In the genomic region with DNA sequence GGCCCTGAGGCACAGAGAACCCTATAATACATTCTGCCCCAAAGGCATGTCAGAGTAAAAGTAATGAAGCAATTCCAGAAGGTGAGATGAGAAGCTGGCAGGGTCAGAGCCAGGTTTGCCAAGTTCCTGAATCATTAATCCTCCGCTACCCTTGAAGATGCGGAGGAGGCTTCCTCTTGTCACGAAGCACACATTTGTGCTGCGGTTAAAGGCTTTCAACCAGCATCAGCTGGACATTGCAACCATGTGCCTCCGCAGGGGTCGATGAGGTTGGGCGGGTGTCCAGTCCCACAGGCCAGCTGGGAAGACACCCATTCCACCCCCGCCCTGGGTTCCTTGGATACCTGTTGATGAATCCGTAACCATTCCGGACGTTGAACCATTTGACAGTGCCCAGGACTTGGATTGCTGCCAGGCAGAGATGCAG, we compare ENCODE assay signal across 10 cellular contexts. TPM values are rescaled to one million over a fixed set of nuclear protein-coding genes. Genes with fewer than 3 reads are reported as not detected.
DNase-seq lines count a peak whose midpoint lies in the region; ATAC-seq, FAIRE-seq and TF ChIP-seq lines count a peak whose summit lies in the region.
"Had no signal": no experiment of that assay in that cellular context is flagged by ENCODE, and none has a peak within 500 bp of the region (broad histone marks: within the 10 kb centered on the region; RNA-seq: fewer than 3 reads in every experiment).

No MANE protein-coding gene starts in this region.

- H3K4me1 Mint-ChIP-seq in activated CD4-positive, alpha-beta T cell treated with anti-CD3 and anti-CD28 coated beads, Interleukin-2, amount 10 ng/mL, durations not matched to agents 24 days and 14 days = peaks cover 15% of the 10 kb centered on the region

- in situ Hi-C loops in gastrocnemius medialis (cut with MboI; ENCODE audit: low sequenced_read_pairs in 4 of 4) = no loop called here

- FAIRE-seq in H54 (lab: Jason Lieb, UNC) = no peak

- DNase-seq in activated CD4-positive, alpha-beta T cell treated with anti-CD3 and anti-CD28 coated beads, Interleukin-2, amount 10 ng/mL, durations not matched to agents 24 days and 14 days = no peak
- DNase-seq in activated CD4-positive, alpha-beta T cell treated with anti-CD3 and anti-CD28 coated beads for 1 hour = no peak
- no peak for DNase-seq in RWPE2 (ENCODE audit: low spot score)
- peak; percentile 66 for DNase-seq in glomerular visceral epithelial cell (ENCODE audit: extremely low spot score)
- DNase-seq in gastrocnemius medialis = peak; percentile 31 to 64
- DNase-seq in KG1 (lab: John Stamatoyannopoulos, UW) = no peak
- DNase-seq in H54 (ENCODE audit: insufficient read length, low spot score) = no peak

- no peak overlapping the region for H3K4me3 ChIP-seq in RWPE2 (ENCODE audit: severe bottlenecking)
- no peak overlapping the region for H3K4me3 ChIP-seq in gastrocnemius medialis

- H3K27ac Mint-ChIP-seq in activated CD4-positive, alpha-beta T cell treated with anti-CD3 and anti-CD28 coated beads, Interleukin-2, amount 10 ng/mL, durations not matched to agents 24 days and 14 days = peak overlapping the region; percentile 59

- H3K27me3 Mint-ChIP-seq in activated CD4-positive, alpha-beta T cell treated with anti-CD3 and anti-CD28 coated beads, Interleukin-2, amount 10 ng/mL, durations not matched to agents 24 days and 14 days = peaks cover 46% of the 10 kb centered on the region

- peaks cover 9% of the 10 kb centered on the region for H3K4me1 ChIP-seq in RWPE2 (ENCODE audit: insufficient read depth, poor library complexity, severe bottlenecking)
- peaks cover 47 to 57% of the 10 kb centered on the region in 2 donors for H3K4me1 ChIP-seq in gastrocnemius medialis

- ATAC-seq in RWPE2 (ENCODE audit: low read depth) (no peak), gastrocnemius medialis (peak in 1 of 2 donors; percentile 0), HG02610 (IDR thresholded peaks at IDR 0.05; ENCODE audit: unreplicated experiment) (no peak)

- no peak for TF ChIP-seq POLR2A in gastrocnemius medialis (IDR thresholded peaks at IDR 0.05)
- no peak for TF ChIP-seq POLR2A in H54 (IDR thresholded peaks at IDR 0.05; ENCODE audit: low read depth, low read length)

- H3K36me3 ChIP-seq in RWPE2 (ENCODE audit: low read depth) = no peaks in the 10 kb centered on the region
- no peaks in the 10 kb centered on the region for H3K36me3 ChIP-seq in gastrocnemius medialis
- H3K36me3 ChIP-seq: neutrophil had no signal

- H3K27ac ChIP-seq in RWPE2 (ENCODE audit: poor library complexity, severe bottlenecking) (peak overlapping the region; percentile 45), gastrocnemius medialis (peak overlapping the region; percentile 95 to 100 (median 98))
- H3K27ac ChIP-seq: neutrophil had no signal

- intact Hi-C loops in activated CD4-positive, alpha-beta T cell treated with anti-CD3 and anti-CD28 coated beads, Interleukin-2, amount 10 ng/mL, durations not matched to agents 24 days and 14 days (cut with micrococcal nuclease) = no loop called here
- intact Hi-C loops in gastrocnemius medialis (cut with DNase I; ENCODE audit: low total_unique reads) = no loop called here

- no peaks in the 10 kb centered on the region for H3K36me3 Mint-ChIP-seq in activated CD4-positive, alpha-beta T cell treated with anti-CD3 and anti-CD28 coated beads, Interleukin-2, amount 10 ng/mL, durations not matched to agents 24 days and 14 days (ENCODE audit: low read depth)

- no peaks in the 10 kb centered on the region for H3K9me3 Mint-ChIP-seq in activated CD4-positive, alpha-beta T cell treated with anti-CD3 and anti-CD28 coated beads, Interleukin-2, amount 10 ng/mL, durations not matched to agents 24 days and 14 days

- peak overlapping the region; percentile 30 for H3K4me3 Mint-ChIP-seq in activated CD4-positive, alpha-beta T cell treated with anti-CD3 and anti-CD28 coated beads, Interleukin-2, amount 10 ng/mL, durations not matched to agents 24 days and 14 days

- TF ChIP-seq CTCF in RWPE2 (IDR thresholded peaks at IDR 0.05; ENCODE audit: poor library complexity, severe bottlenecking) (no peak), gastrocnemius medialis (IDR thresholded peaks at IDR 0.05 in 4 of 5, conservative IDR thresholded peaks at IDR 0.05 in 1 of 5) (no peak)

- H3K27me3 ChIP-seq in RWPE2 (ENCODE audit: insufficient read depth, poor library complexity, severe bottlenecking) = no peaks in the 10 kb centered on the region
- H3K27me3 ChIP-seq in gastrocnemius medialis = no peaks in the 10 kb centered on the region

- H3K9me3 ChIP-seq in RWPE2 (ENCODE audit: severe bottlenecking) (no peaks in the 10 kb centered on the region), gastrocnemius medialis (no peaks in the 10 kb centered on the region)
- H3K9me3 ChIP-seq: neutrophil had no signal

RNA-seq across cellular contexts. Expression of a gene that starts 1.3 kb away (rescaled TPM):
- 0.21 and 0.33 TPM in 2 replicates for total RNA-seq in activated CD4-positive, alpha-beta T cell treated with anti-CD3 and anti-CD28 coated beads, Interleukin-2, amount 10 ng/mL, durations not matched to agents 24 days and 14 days
- total RNA-seq in gastrocnemius medialis = 1 to 10 TPM in 1 of 4 donors, under 1 TPM in 2, not detected in 1; 0.42 to 2.2 (median 0.46) TPM
- total RNA-seq: glomerular endothelial cell had no signal

RNA-seq across cellular contexts. Expression of a gene that starts 11.6 kb away (rescaled TPM):
- 0.17 and 0.37 TPM in 2 replicates for total RNA-seq in activated CD4-positive, alpha-beta T cell treated with anti-CD3 and anti-CD28 coated beads, Interleukin-2, amount 10 ng/mL, durations not matched to agents 24 days and 14 days
- total RNA-seq in gastrocnemius medialis = 100 to 1,000 TPM; 148 to 310 (median 227) TPM
- total RNA-seq: glomerular endothelial cell had no signal

RNA-seq across cellular contexts. Expression of a gene that starts 14.3 kb away (rescaled TPM):
- 1,303 and 1,327 TPM in 2 replicates for total RNA-seq in activated CD4-positive, alpha-beta T cell treated with anti-CD3 and anti-CD28 coated beads, Interleukin-2, amount 10 ng/mL, durations not matched to agents 24 days and 14 days
- 100 to 1,000 TPM; 115 to 384 (median 273) TPM for total RNA-seq in gastrocnemius medialis

RNA-seq across cellular contexts. Expression of a gene that starts 22.0 kb away (rescaled TPM):
- total RNA-seq in activated CD4-positive, alpha-beta T cell treated with anti-CD3 and anti-CD28 coated beads, Interleukin-2, amount 10 ng/mL, durations not matched to agents 24 days and 14 days = 51.5 and 56.2 TPM in 2 replicates
- 100 to 1,000 TPM; 135 to 240 (median 169) TPM for total RNA-seq in gastrocnemius medialis

RNA-seq across cellular contexts. Expression of a gene that starts 30.9 kb away (rescaled TPM):
- 0.31 and 0.40 TPM in 2 replicates for total RNA-seq in activated CD4-positive, alpha-beta T cell treated with anti-CD3 and anti-CD28 coated beads, Interleukin-2, amount 10 ng/mL, durations not matched to agents 24 days and 14 days
- 1 to 10 TPM in 1 of 4 donors, under 1 TPM in 1, not detected in 2; 0.46 to 5.1 TPM for total RNA-seq in gastrocnemius medialis

Comparison
In these comparisons a context has a peak if more than half of its experiments do, and no peak if none do; other contexts are left out.
1. DNase-seq: peak in glomerular visceral epithelial cell (single experiment) and gastrocnemius medialis (2 of 2); none in activated CD4-positive, alpha-beta T cell treated with anti-CD3 and anti-CD28 coated beads, Interleukin-2, amount 10 ng/mL, durations not matched to agents 24 days and 14 days (single experiment), activated CD4-positive, alpha-beta T cell treated with anti-CD3 and anti-CD28 coated beads for 1 hour (single experiment), RWPE2 (single experiment), KG1 (single experiment) and H54 (single experiment).
2. RNA of a gene that starts 11.6 kb away (total RNA-seq): 148 to 310 TPM in gastrocnemius medialis; 0.17 to 0.37 TPM in activated CD4-positive, alpha-beta T cell treated with anti-CD3 and anti-CD28 coated beads, Interleukin-2, amount 10 ng/mL, durations not matched to agents 24 days and 14 days; every median in the first group is over 100 times any median in the second.